Comparison of ENCODE assay signal across 21 cellular contexts in the genomic region with DNA sequence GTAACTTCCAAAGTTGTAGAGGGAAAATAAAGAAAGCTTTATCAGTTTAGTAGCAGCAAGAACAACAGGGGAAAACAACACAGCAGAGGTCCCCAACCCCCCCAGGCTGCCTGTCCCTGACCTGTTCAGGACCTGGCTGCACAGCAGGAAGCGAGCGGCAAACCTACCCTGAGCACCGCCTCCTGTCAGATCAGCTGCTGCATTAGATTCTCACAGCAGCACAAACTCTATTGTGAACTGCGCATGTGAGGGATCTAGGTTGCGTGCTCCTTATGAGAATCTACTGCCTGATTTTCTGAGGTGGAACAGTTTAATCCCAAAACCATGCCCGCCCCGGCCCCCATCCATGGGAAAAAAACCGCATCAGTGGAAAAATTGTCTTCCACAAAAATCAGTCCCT. TPM values are rescaled to one million over a fixed set of nuclear protein-coding genes. Genes with fewer than 3 reads are reported as not detected.
DNase-seq lines count a peak whose midpoint lies in the region; ATAC-seq and TF ChIP-seq lines count a peak whose summit lies in the region.
"Had no signal": no experiment of that assay in that cellular context is flagged by ENCODE, and none has a peak within 500 bp of the region (broad histone marks: within the 10 kb centered on the region; RNA-seq: fewer than 3 reads in every experiment).

No MANE protein-coding gene starts in this region.

- DNase-seq in NCI-H2227 treated with DMSO at 0.1 percent for 48 hours (lab: John Stamatoyannopoulos, UW) (peak; percentile 34), ecto neural progenitor cell (ENCODE audit: low spot score) (peak; percentile 58), left lobe of liver (ENCODE audit: low spot score) (no peak), spleen (peak; percentile 83), SJCRH30 (no peak)
- DNase-seq in effector CD4-positive, alpha-beta T cell, result no peak
- DNase-seq: activated naive CD8-positive, alpha-beta T cell treated with anti-CD3 and anti-CD28 coated beads for 36 hours; brain microvascular endothelial cell; Caco-2; esophagus squamous epithelium; kidney; NCI-H2081; NCI-H524 treated with DMSO at 0.1 percent for 48 hours; OCI-M1; SIG-M5; stimulated activated CD4-positive, alpha-beta T cell treated with anti-CD3 and anti-CD28 coated beads, Interleukin-1b, Interleukin-23, amount 100 ng/mL, for 48 hours; T-helper 17 cell had no signal

- peaks cover 0 to 46% (median 19%) of the 10 kb centered on the region in 6 donors for H3K36me3 ChIP-seq in spleen
- peaks cover 8% of the 10 kb centered on the region; the same call in 1 of the 2 replicates for H3K36me3 ChIP-seq in SJCRH30
- H3K36me3 ChIP-seq: HAP-1 had no signal

- no peak overlapping the region for H3K4me3 ChIP-seq in spleen
- H3K4me3 ChIP-seq in SJCRH30, result no peak overlapping the region
- H3K4me3 ChIP-seq: esophagus squamous epithelium, HAP-1 had no signal

- H3K9me3 ChIP-seq in spleen, result no peaks in the 10 kb centered on the region
- H3K9me3 ChIP-seq in SJCRH30 (replicated peaks), result no peaks in the 10 kb centered on the region
- H3K9me3 ChIP-seq: Caco-2, esophagus squamous epithelium, HAP-1 had no signal

- no peaks in the 10 kb centered on the region for H3K27me3 ChIP-seq in spleen (replicated peaks in 1 of 7)
- H3K27me3 ChIP-seq in SJCRH30, result no peaks in the 10 kb centered on the region
- H3K27me3 ChIP-seq: brain microvascular endothelial cell, esophagus squamous epithelium had no signal

- ATAC-seq in left lobe of liver (peak; percentile 40), GM19035 (IDR thresholded peaks at IDR 0.05; ENCODE audit: unreplicated experiment) (no peak)
- ATAC-seq: sciatic nerve, T-helper 17 cell had no signal

- peaks cover 0 to 5% (median 0%) of the 10 kb centered on the region in 6 donors for H3K4me1 ChIP-seq in spleen
- H3K4me1 ChIP-seq in SJCRH30, result no peaks in the 10 kb centered on the region
- H3K4me1 ChIP-seq: Caco-2, esophagus squamous epithelium, HAP-1 had no signal

- intact Hi-C loops in spleen (cut with DNase I; ENCODE audit: low total_unique reads), result no loop called here

- TF ChIP-seq POLR2A in spleen (IDR thresholded peaks at IDR 0.05), result no peak

- WGBS in spleen, 5 donors, result 68 to 84% (median 81%) methylated on average over 8 of the region's 8 CpGs

- H3K27ac ChIP-seq in spleen, result peak overlapping the region in 3 of 8 donors; percentile 9 to 24 (median 20)
- no peak overlapping the region for H3K27ac ChIP-seq in SJCRH30
- H3K27ac ChIP-seq: brain microvascular endothelial cell, esophagus squamous epithelium, KMS-11 had no signal

- TF ChIP-seq CTCF in spleen (IDR thresholded peaks at IDR 0.05 in 8 of 11, conservative IDR thresholded peaks at IDR 0.05 in 3 of 11), result no peak

RNA-seq across cellular contexts. Expression of a gene that starts 40.3 kb away (rescaled TPM):
- total RNA-seq in left lobe of liver (0.43 TPM), spleen (1 to 10 TPM in 2 of 7 donors, under 1 TPM in 2, not detected in 3; 0.57 to 2.6 (median 1.2) TPM)
- polyA plus RNA-seq in spleen, result not detected
- total RNA-seq in SJCRH30 (2014; rRNA removed; shearing (Covaris generic)), result not detected in 2 replicates
- total RNA-seq: activated naive CD8-positive, alpha-beta T cell treated with anti-CD3 and anti-CD28 coated beads for 36 hours had no signal

Comparison
In these comparisons a context has a peak if more than half of its experiments do, and no peak if none do; other contexts are left out.
1. DNase-seq: peak in NCI-H2227 treated with DMSO at 0.1 percent for 48 hours (single experiment), ecto neural progenitor cell (single experiment) and spleen (single experiment); none in left lobe of liver (single experiment), SJCRH30 (0 of 2) and effector CD4-positive, alpha-beta T cell (single experiment).